In genomic region chr16:89884041-89884421, GRCh38 we compare ENCODE assay signal across 19 cellular contexts. TPM values are rescaled to one million over a fixed set of nuclear protein-coding genes. Genes with fewer than 3 reads are reported as not detected.
A peak's percentile ranks its signal among the peaks of the same experiment; 100 is the strongest.
DNase-seq lines count a peak whose midpoint lies in the region; ATAC-seq and TF ChIP-seq lines count a peak whose summit lies in the region.
"Had no signal": no experiment of that assay in that cellular context is flagged by ENCODE, and none has a peak within 500 bp of the region (broad histone marks: within the 10 kb centered on the region; RNA-seq: fewer than 3 reads in every experiment).

No MANE protein-coding gene starts in this region.

- POLR2A ChIA-PET in activated CD4-positive, alpha-beta T cell treated with anti-CD3 and anti-CD28 coated beads, Interleukin-2, amount 10 ng/mL, durations not matched to agents 7 days and 5 days (lab: Charles Lee), result no interaction called here
- POLR2A ChIA-PET in RWPE1 (lab: Yijun Ruan, JAX; ENCODE audit: low non-redundant PET), result no interaction called here

- peaks cover 8% of the 10 kb centered on the region for H3K4me1 Mint-ChIP-seq in activated CD4-positive, alpha-beta T cell treated with anti-CD3 and anti-CD28 coated beads, Interleukin-2, amount 10 ng/mL, durations not matched to agents 7 days and 5 days
- H3K4me1 Mint-ChIP-seq in endothelial cell (ENCODE audit: unreplicated experiment), result no peaks in the 10 kb centered on the region
- no peaks in the 10 kb centered on the region for H3K4me1 Mint-ChIP-seq in progenitor cell of endocrine pancreas (ENCODE audit: low read depth)
- H3K4me1 Mint-ChIP-seq: GM23338 had no signal

- H3K4me3 Mint-ChIP-seq in activated CD4-positive, alpha-beta T cell treated with anti-CD3 and anti-CD28 coated beads, Interleukin-2, amount 10 ng/mL, durations not matched to agents 7 days and 5 days, result no peak overlapping the region
- H3K4me3 Mint-ChIP-seq in endothelial cell (ENCODE audit: unreplicated experiment), result peak overlapping the region; percentile 69
- no peak overlapping the region for H3K4me3 Mint-ChIP-seq in progenitor cell of endocrine pancreas (ENCODE audit: low read depth)
- H3K4me3 Mint-ChIP-seq: CD8-positive, alpha-beta memory T cell; GM23338 had no signal

- no peak for DNase-seq in activated CD4-positive, alpha-beta T cell treated with anti-CD3 and anti-CD28 coated beads, Interleukin-2, amount 10 ng/mL, durations not matched to agents 7 days and 5 days
- no peak for DNase-seq in activated CD4-positive, alpha-beta T cell treated with anti-CD3 and anti-CD28 coated beads for 4 hours
- DNase-seq in RWPE1 (ENCODE audit: low spot score) (no peak), endothelial cell (ENCODE audit: low spot score) (no peak), progenitor cell of endocrine pancreas (ENCODE audit: low spot score, unreplicated experiment) (no peak), posterior vena cava (ENCODE audit: low spot score) (no peak), cortex of kidney (lab: John Stamatoyannopoulos, UW) (no peak)
- DNase-seq: 8988T; CD8-positive, alpha-beta memory T cell; DND-41; KG1; NCI-H1436; NCI-H2029 treated with DMSO at 0.1 percent for 48 hours; NCI-H2171 treated with DMSO at 0.1 percent for 48 hours; NCI-H446 treated with DMSO at 0.1 percent for 48 hours; NK-92 treated with Interleukin-12 subunit alpha and Interleukin-12 subunit beta, amount 100 ng/mL, for 24 hours; OCI-M1 had no signal

- H3K27me3 Mint-ChIP-seq in activated CD4-positive, alpha-beta T cell treated with anti-CD3 and anti-CD28 coated beads, Interleukin-2, amount 10 ng/mL, durations not matched to agents 7 days and 5 days, result no peaks in the 10 kb centered on the region
- H3K27me3 Mint-ChIP-seq in endothelial cell (ENCODE audit: unreplicated experiment) (no peaks in the 10 kb centered on the region), progenitor cell of endocrine pancreas (no peaks in the 10 kb centered on the region)

- H3K36me3 Mint-ChIP-seq in activated CD4-positive, alpha-beta T cell treated with anti-CD3 and anti-CD28 coated beads, Interleukin-2, amount 10 ng/mL, durations not matched to agents 7 days and 5 days (ENCODE audit: low read depth), result peaks cover 43% of the 10 kb centered on the region
- H3K36me3 Mint-ChIP-seq in endothelial cell (ENCODE audit: low read depth, unreplicated experiment), result peaks cover 42% of the 10 kb centered on the region
- peaks cover 29% of the 10 kb centered on the region for H3K36me3 Mint-ChIP-seq in progenitor cell of endocrine pancreas (ENCODE audit: insufficient read depth)

- no peak for TF ChIP-seq CTCF in RWPE1 (conservative IDR thresholded peaks at IDR 0.05; ENCODE audit: low read depth)
- no peak for TF ChIP-seq CTCF in endothelial cell (IDR thresholded peaks at IDR 0.05; ENCODE audit: unreplicated experiment)
- no peak for TF ChIP-seq CTCF in progenitor cell of endocrine pancreas (IDR thresholded peaks at IDR 0.05; ENCODE audit: unreplicated experiment)

- intact Hi-C loops in posterior vena cava (cut with DNase I), result no loop called here

- H3K9me3 Mint-ChIP-seq in activated CD4-positive, alpha-beta T cell treated with anti-CD3 and anti-CD28 coated beads, Interleukin-2, amount 10 ng/mL, durations not matched to agents 7 days and 5 days, result no peaks in the 10 kb centered on the region
- no peaks in the 10 kb centered on the region for H3K9me3 Mint-ChIP-seq in endothelial cell (ENCODE audit: unreplicated experiment)
- H3K9me3 Mint-ChIP-seq in progenitor cell of endocrine pancreas (ENCODE audit: low read depth), result no peaks in the 10 kb centered on the region
- H3K9me3 Mint-ChIP-seq: CD8-positive, alpha-beta memory T cell; GM23338 had no signal

- peak overlapping the region; percentile 9; the same call in 1 of the 2 replicates for H3K27ac ChIP-seq in RWPE1

- peak overlapping the region; percentile 72 for H3K27ac Mint-ChIP-seq in activated CD4-positive, alpha-beta T cell treated with anti-CD3 and anti-CD28 coated beads, Interleukin-2, amount 10 ng/mL, durations not matched to agents 7 days and 5 days
- no peak overlapping the region for H3K27ac Mint-ChIP-seq in endothelial cell (ENCODE audit: unreplicated experiment)
- H3K27ac Mint-ChIP-seq in progenitor cell of endocrine pancreas, result peak overlapping the region; percentile 27
- H3K27ac Mint-ChIP-seq: GM23338 had no signal

- CTCF ChIA-PET in activated CD4-positive, alpha-beta T cell treated with anti-CD3 and anti-CD28 coated beads, Interleukin-2, amount 10 ng/mL, durations not matched to agents 7 days and 5 days (lab: Charles Lee), result no interaction called here
- CTCF ChIA-PET in RWPE1 (lab: Yijun Ruan, JAX), result no interaction called here

- ATAC-seq in GM18502 (IDR thresholded peaks at IDR 0.05; ENCODE audit: poor library complexity, unreplicated experiment), result no peak
- ATAC-seq: GM23338 had no signal

RNA-seq across cellular contexts. Expression of gene TCF25, which starts 10.6 kb away (rescaled TPM):
- 100 to 1,000 TPM; 148 to 168 TPM for total RNA-seq in activated CD4-positive, alpha-beta T cell treated with anti-CD3 and anti-CD28 coated beads, Interleukin-2, amount 10 ng/mL, durations not matched to agents 7 days and 5 days
- total RNA-seq in endothelial cell (ENCODE audit: unreplicated experiment) (210 TPM), progenitor cell of endocrine pancreas (177 and 199 TPM in 2 replicates), posterior vena cava (100 to 1,000 TPM; 127 to 158 TPM)

RNA-seq across cellular contexts. Expression of gene MC1R, which starts 34.6 kb away (rescaled TPM):
- total RNA-seq in activated CD4-positive, alpha-beta T cell treated with anti-CD3 and anti-CD28 coated beads, Interleukin-2, amount 10 ng/mL, durations not matched to agents 7 days and 5 days, result 1 to 10 TPM; 5.0 to 6.6 TPM
- total RNA-seq in endothelial cell (ENCODE audit: unreplicated experiment) (2.9 TPM), progenitor cell of endocrine pancreas (3.8 and 4.6 TPM in 2 replicates), posterior vena cava (1 to 10 TPM; 2.7 to 5.4 TPM)

RNA-seq across cellular contexts. Expression of gene TUBB3, which starts 39.1 kb away (rescaled TPM):
- total RNA-seq in activated CD4-positive, alpha-beta T cell treated with anti-CD3 and anti-CD28 coated beads, Interleukin-2, amount 10 ng/mL, durations not matched to agents 7 days and 5 days, result 1 to 10 TPM; 1.1 to 1.6 TPM
- total RNA-seq in endothelial cell (ENCODE audit: unreplicated experiment) (95.7 TPM), progenitor cell of endocrine pancreas (201 and 211 TPM in 2 replicates), posterior vena cava (10 to 100 TPM in 1 of 2 donors, 1 to 10 TPM in 1; 5.9 to 16.1 TPM)

RNA-seq across cellular contexts. Expression of gene SPIRE2, which starts 55.8 kb away (rescaled TPM):
- total RNA-seq in activated CD4-positive, alpha-beta T cell treated with anti-CD3 and anti-CD28 coated beads, Interleukin-2, amount 10 ng/mL, durations not matched to agents 7 days and 5 days, result 1 to 10 TPM; 1.1 to 1.8 TPM
- 7.9 TPM for total RNA-seq in endothelial cell (ENCODE audit: unreplicated experiment)
- 24.2 TPM in 2 replicates for total RNA-seq in progenitor cell of endocrine pancreas
- 1 to 10 TPM in 1 of 2 donors, under 1 TPM in 1; 0.33 to 1.0 TPM for total RNA-seq in posterior vena cava
